Comparison of ENCODE assay signal across 8 cellular contexts in genomic region chr7:131058561-131059288, GRCh38.
DNase-seq lines count a peak whose midpoint lies in the region; ATAC-seq, FAIRE-seq and TF ChIP-seq lines count a peak whose summit lies in the region.
"Not testable (repeated sequence)": the region's sequence is repeated elsewhere in the genome, so short reads cannot be mapped to it uniquely, and the experiment has no call there.

No MANE protein-coding gene starts in this region.

- H2AFZ ChIP-seq in MM.1S (ENCODE audit: low read length); K562 (ENCODE audit: low read depth, low read length); HepG2 (ENCODE audit: low read length): not testable (repeated sequence)

- CTCF ChIA-PET in activated CD4-positive, alpha-beta T cell treated with anti-CD3 and anti-CD28 coated beads for 36 hours (lab: Charles Lee) = interaction anchor here (0.6 to 5.7 kb wide), 7 partner anchors 10 to 366 kb away, joined by 3 to 35 read pairs (median 3); no protein-coding TSS in a partner anchor
- CTCF ChIA-PET in K562 (lab: Yijun Ruan, JAX; ENCODE audit: low intra/inter-chr PET ratio) = interaction anchor here (0.6 kb wide), 1 partner anchor 1950 kb away, joined by 3 read pairs; no protein-coding TSS in a partner anchor
- CTCF ChIA-PET in HepG2 (lab: Yijun Ruan, JAX; ENCODE audit: low intra/inter-chr PET ratio, low total read pairs) = not testable (repeated sequence)

- H3F3A ChIP-seq in MM.1S (ENCODE audit: insufficient read depth, low read length) = peaks cover 15% of the 10 kb centered on the region

- in situ Hi-C loops in K562 (cut with MboI); HepG2 (cut with HindIII; ENCODE audit: extremely low pct_ligation_motif_present, low pct_unique_long_range_greater_than_20kb): not testable (repeated sequence)

- peak overlapping the region; percentile 55; the same call in 1 of the 2 replicates for H3K4me2 ChIP-seq in MM.1S (ENCODE audit: low read depth, low read length)
- not testable (repeated sequence) for H3K4me2 ChIP-seq in K562 (ENCODE audit: insufficient read depth, low read length); HepG2 (ENCODE audit: low read depth, low read length)

- H3K27ac Mint-ChIP-seq in CD4-positive, CD25-positive, alpha-beta regulatory T cell = peak overlapping the region; percentile 93 to 96 (median 95)
- H3K27ac Mint-ChIP-seq in activated CD4-positive, alpha-beta T cell treated with anti-CD3 and anti-CD28 coated beads for 36 hours = peak overlapping the region; percentile 76
- peak overlapping the region; percentile 92 for H3K27ac Mint-ChIP-seq in activated T-helper 17 cell treated with anti-CD3 and anti-CD28 coated beads, Interleukin-2, amount 50 U/mL, for 72 hours
- H3K27ac Mint-ChIP-seq in natural killer cell = peak overlapping the region; percentile 96 to 97

- TF ChIP-seq POLR2A in K562 (conservative IDR thresholded peaks at IDR 0.05); HepG2 (IDR thresholded peaks at IDR 0.05; ENCODE audit: insufficient read depth in 1 of 2, low read depth in 2 of 2, low read length in 2 of 2); stomach (IDR thresholded peaks at IDR 0.05): not testable (repeated sequence)

- H4K20me1 ChIP-seq in MM.1S (ENCODE audit: insufficient read depth, low read length) = peaks cover 16% of the 10 kb centered on the region
- not testable (repeated sequence) for H4K20me1 ChIP-seq in K562 (replicated peaks; ENCODE audit: control insufficient read depth, insufficient read depth, low read length); HepG2 (ENCODE audit: insufficient read depth, low read length)

- H3K4me1 Mint-ChIP-seq in CD4-positive, CD25-positive, alpha-beta regulatory T cell = peaks cover 50 to 86% (median 64%) of the 10 kb centered on the region in 4 donors
- peaks cover 63% of the 10 kb centered on the region for H3K4me1 Mint-ChIP-seq in activated CD4-positive, alpha-beta T cell treated with anti-CD3 and anti-CD28 coated beads for 36 hours
- peaks cover 51% of the 10 kb centered on the region for H3K4me1 Mint-ChIP-seq in activated T-helper 17 cell treated with anti-CD3 and anti-CD28 coated beads, Interleukin-2, amount 50 U/mL, for 72 hours
- peaks cover 74 to 85% of the 10 kb centered on the region in 2 donors for H3K4me1 Mint-ChIP-seq in natural killer cell

- intact Hi-C loops in activated CD4-positive, alpha-beta T cell treated with anti-CD3 and anti-CD28 coated beads for 36 hours (cut with DNase I, micrococcal nuclease); K562 (cut with micrococcal nuclease); HepG2 (cut with micrococcal nuclease; ENCODE audit: unreplicated experiment); stomach (cut with DNase I; ENCODE audit: low total_unique reads): not testable (repeated sequence)
- intact Hi-C loops in natural killer cell (cut with micrococcal nuclease) = loop anchor here (5.0 kb wide), 1 partner anchor 49 kb away; no protein-coding TSS in a partner anchor

- ATAC-seq in CD4-positive, CD25-positive, alpha-beta regulatory T cell (ENCODE audit: low read depth in 2 of 2); activated CD4-positive, alpha-beta T cell treated with anti-CD3 and anti-CD28 coated beads for 36 hours; activated T-helper 17 cell treated with anti-CD3 and anti-CD28 coated beads, Interleukin-2, amount 50 U/mL, for 72 hours (replicated peaks); K562; HepG2; natural killer cell: not testable (repeated sequence)

- not testable (repeated sequence) for H3K9me1 ChIP-seq in K562 (ENCODE audit: control insufficient read depth, insufficient read depth, low read length)

- TF ChIP-seq RAD21 in K562 (CRISPR knock-in tag; conservative IDR thresholded peaks at IDR 0.05 in 1 of 2, IDR thresholded peaks at IDR 0.05 in 1 of 2); HepG2 (CRISPR knock-in tag; IDR thresholded peaks at IDR 0.05): not testable (repeated sequence)

- H3K4me3 ChIP-seq in CD4-positive, CD25-positive, alpha-beta regulatory T cell (ENCODE audit: low read depth, low read length) = peak overlapping the region; percentile 83
- not testable (repeated sequence) for H3K4me3 ChIP-seq in MM.1S (ENCODE audit: low read length); K562; HepG2 (replicated peaks in 1 of 3; ENCODE audit: insufficient read depth in 1 of 3, low read depth in 2 of 3, low read length in 3 of 3); stomach

- H3K9ac ChIP-seq in MM.1S (ENCODE audit: low read length); K562 (ENCODE audit: insufficient read depth in 1 of 2, low read depth in 2 of 2, low read length in 2 of 2): not testable (repeated sequence)
- 0 out of 2 replicates have a peak overlapping the region, but pooled peaks have one; percentile 15 for H3K9ac ChIP-seq in HepG2 (ENCODE audit: insufficient read depth, low read depth, low read length)

- peaks cover 25% of the 10 kb centered on the region for H3K36me3 Mint-ChIP-seq in CD4-positive, CD25-positive, alpha-beta regulatory T cell
- peaks cover 27% of the 10 kb centered on the region for H3K36me3 Mint-ChIP-seq in activated CD4-positive, alpha-beta T cell treated with anti-CD3 and anti-CD28 coated beads for 36 hours (ENCODE audit: low read depth)
- H3K36me3 Mint-ChIP-seq in activated T-helper 17 cell treated with anti-CD3 and anti-CD28 coated beads, Interleukin-2, amount 50 U/mL, for 72 hours (ENCODE audit: low read depth) = peaks cover 81% of the 10 kb centered on the region
- H3K36me3 Mint-ChIP-seq in natural killer cell = not testable (repeated sequence)

- POLR2A ChIA-PET in activated CD4-positive, alpha-beta T cell treated with anti-CD3 and anti-CD28 coated beads for 36 hours (lab: Charles Lee) = interaction anchor here (0.9 to 1.3 kb wide), 4 partner anchors 10 to 149 kb away, joined by 3 to 6 read pairs (median 4); no protein-coding TSS in a partner anchor
- POLR2A ChIA-PET in K562 (lab: Yijun Ruan, JAX) = not testable (repeated sequence)
- POLR2A ChIA-PET in HepG2 (lab: Yijun Ruan, JAX) = interaction anchor here (0.6 to 2.4 kb wide), 6 partner anchors 11 to 912 kb away, joined by 3 to 12 read pairs (median 4); partner anchors contain the start of gene MKLN1

- not testable (repeated sequence) for H3K27me3 Mint-ChIP-seq in CD4-positive, CD25-positive, alpha-beta regulatory T cell; activated CD4-positive, alpha-beta T cell treated with anti-CD3 and anti-CD28 coated beads for 36 hours; activated T-helper 17 cell treated with anti-CD3 and anti-CD28 coated beads, Interleukin-2, amount 50 U/mL, for 72 hours; natural killer cell (ENCODE audit: low read depth in 2 of 2)

- WGBS in K562 (ENCODE audit: insufficient coverage, low coverage, missing lambda C conversion rate) = 84% methylated on average over 33 of the region's 36 CpGs
- 94% methylated on average over 16 of the region's 36 CpGs for WGBS in HepG2 (ENCODE audit: low lambda C conversion rate)
- WGBS in stomach, 5 donors = 92 to 95% (median 93%) methylated on average over 22 to 36 of the region's 36 CpGs

- H3K27me3 ChIP-seq in CD4-positive, CD25-positive, alpha-beta regulatory T cell (ENCODE audit: control insufficient read depth, insufficient read depth, low read length); MM.1S (replicated peaks; ENCODE audit: insufficient read depth, low read length); K562 (ENCODE audit: control insufficient read depth in 2 of 2, insufficient read depth in 2 of 2, low read length in 2 of 2); HepG2 (ENCODE audit: control insufficient read depth in 1 of 2, insufficient read depth in 2 of 2, low read length in 2 of 2); stomach: not testable (repeated sequence)

- H3K9me3 ChIP-seq in CD4-positive, CD25-positive, alpha-beta regulatory T cell (ENCODE audit: control insufficient read depth in 2 of 2, low read length in 2 of 2); MM.1S (replicated peaks; ENCODE audit: insufficient read depth, low read length); K562 (replicated peaks; ENCODE audit: control insufficient read depth, insufficient read depth, low read depth, low read length); HepG2 (ENCODE audit: low read length); stomach: not testable (repeated sequence)

- DNase-seq in CD4-positive, CD25-positive, alpha-beta regulatory T cell; MM.1S; activated CD4-positive, alpha-beta T cell treated with anti-CD3 and anti-CD28 coated beads for 36 hours; K562 (ENCODE audit: extremely low read depth in 1 of 4, low spot score in 3 of 4); HepG2 (ENCODE audit: low spot score); natural killer cell; stomach: not testable (repeated sequence)

- H3K79me2 ChIP-seq in MM.1S (ENCODE audit: low read length) (peaks cover 92% of the 10 kb centered on the region), HepG2 (ENCODE audit: insufficient read depth, low read length) (peaks cover 65% of the 10 kb centered on the region)
- not testable (repeated sequence) for H3K79me2 ChIP-seq in K562 (ENCODE audit: control insufficient read depth, insufficient read depth, low read length)

- not testable (repeated sequence) for TF ChIP-seq CTCF in MM.1S (IDR thresholded peaks at IDR 0.05; ENCODE audit: low read length); K562 (IDR thresholded peaks at IDR 0.05 in 2 of 3, conservative IDR thresholded peaks at IDR 0.05 in 1 of 3; ENCODE audit: insufficient read depth in 2 of 3, low read depth in 1 of 3, low read length in 3 of 3); HepG2 (CRISPR knock-in tag; IDR thresholded peaks at IDR 0.05); natural killer cell (IDR thresholded peaks at IDR 0.05); stomach (IDR thresholded peaks at IDR 0.05)

- TF ChIP-seq EP300 in K562 (IDR thresholded peaks at IDR 0.05; ENCODE audit: low read length); HepG2 (IDR thresholded peaks at IDR 0.05; ENCODE audit: low read depth in 2 of 2, low read length in 2 of 2); HepG2 (CRISPR knock-in tag; IDR thresholded peaks at IDR 0.05; ENCODE audit: borderline replicate concordance); stomach (IDR thresholded peaks at IDR 0.05): not testable (repeated sequence)

- not testable (repeated sequence) for FAIRE-seq in K562 (lab: Jason Lieb, UNC); HepG2 (lab: Jason Lieb, UNC)

- H3K27ac ChIP-seq in CD4-positive, CD25-positive, alpha-beta regulatory T cell (ENCODE audit: insufficient read depth, low read length, poor library complexity, severe bottlenecking) = peak overlapping the region; percentile 85
- not testable (repeated sequence) for H3K27ac ChIP-seq in MM.1S (ENCODE audit: low read length); K562 (ENCODE audit: extremely low read depth, low read depth, low read length)
- H3K27ac ChIP-seq in HepG2 (ENCODE audit: extremely low read length, insufficient read depth, low read length) (peak overlapping the region; percentile 77), stomach (peak overlapping the region in 4 of 5 donors; percentile 66 to 89 (median 76))

- H3K36me3 ChIP-seq in CD4-positive, CD25-positive, alpha-beta regulatory T cell (ENCODE audit: control insufficient read depth, insufficient read depth, low read length); MM.1S (replicated peaks; ENCODE audit: insufficient read depth, low read length); K562 (ENCODE audit: control insufficient read depth, insufficient read depth, low read length); HepG2 (replicated peaks in 1 of 2; ENCODE audit: control insufficient read depth in 1 of 2, insufficient read depth in 2 of 2, low read length in 2 of 2); stomach: not testable (repeated sequence)

- not testable (repeated sequence) for BruUV-seq in K562 (replicated peaks; lab: Mats Ljungman, UMichigan); HepG2 (replicated peaks; lab: Mats Ljungman, UMichigan)

- not testable (repeated sequence) for H3K9me3 Mint-ChIP-seq in CD4-positive, CD25-positive, alpha-beta regulatory T cell; activated CD4-positive, alpha-beta T cell treated with anti-CD3 and anti-CD28 coated beads for 36 hours (ENCODE audit: low read depth); activated T-helper 17 cell treated with anti-CD3 and anti-CD28 coated beads, Interleukin-2, amount 50 U/mL, for 72 hours; natural killer cell

- not testable (repeated sequence) for H3K9me2 ChIP-seq in MM.1S (replicated peaks; ENCODE audit: insufficient read depth, low read length)

- peak overlapping the region; percentile 78 to 84 (median 81) for H3K4me3 Mint-ChIP-seq in CD4-positive, CD25-positive, alpha-beta regulatory T cell
- H3K4me3 Mint-ChIP-seq in activated CD4-positive, alpha-beta T cell treated with anti-CD3 and anti-CD28 coated beads for 36 hours = not testable (repeated sequence)
- peak overlapping the region; percentile 78 for H3K4me3 Mint-ChIP-seq in activated T-helper 17 cell treated with anti-CD3 and anti-CD28 coated beads, Interleukin-2, amount 50 U/mL, for 72 hours
- peak overlapping the region; percentile 70 for H3K4me3 Mint-ChIP-seq in natural killer cell

- H3K4me1 ChIP-seq in CD4-positive, CD25-positive, alpha-beta regulatory T cell (ENCODE audit: control insufficient read depth, insufficient read depth, low read length, poor library complexity, severe bottlenecking) = peaks cover 73% of the 10 kb centered on the region
- H3K4me1 ChIP-seq in MM.1S (ENCODE audit: low read length) (peaks cover 13% of the 10 kb centered on the region), HepG2 (ENCODE audit: insufficient read depth, low read length) (peaks cover 68% of the 10 kb centered on the region), stomach (peaks cover 26 to 70% (median 55%) of the 10 kb centered on the region in 4 donors)
- H3K4me1 ChIP-seq in K562 (replicated peaks in 1 of 2; ENCODE audit: control insufficient read depth in 2 of 2, insufficient read depth in 2 of 2, low read length in 2 of 2) = not testable (repeated sequence)
